2 cellular contexts compared by ENCODE assay signal in the genomic region with DNA sequence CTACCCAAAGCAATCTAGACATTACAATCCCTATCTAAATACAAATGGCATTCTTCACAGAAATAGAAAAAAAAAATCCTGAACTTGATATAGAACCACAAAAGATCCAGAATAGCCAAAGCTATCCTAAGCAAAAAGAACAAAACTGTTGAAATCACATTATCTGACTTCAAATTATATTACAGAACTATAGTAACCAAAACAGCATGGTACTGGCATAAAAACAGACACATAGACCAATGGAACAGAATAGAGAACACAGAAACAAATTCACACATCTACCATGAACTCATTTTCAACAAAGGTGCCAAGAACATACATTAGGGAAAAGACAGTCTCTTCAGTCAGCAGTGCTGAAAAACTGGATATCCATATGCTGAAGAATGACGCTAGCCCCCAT. TPM values are rescaled to one million over a fixed set of nuclear protein-coding genes. Genes with fewer than 3 reads are reported as not detected.
DNase-seq lines count a peak whose midpoint lies in the region; ATAC-seq, FAIRE-seq and TF ChIP-seq lines count a peak whose summit lies in the region.
"Not testable (repeated sequence)": the region's sequence is repeated elsewhere in the genome, so short reads cannot be mapped to it uniquely, and the experiment has no call there.

No MANE protein-coding gene starts in this region.

- not testable (repeated sequence) for TF ChIP-seq CTCF in GM12878 (IDR thresholded peaks at IDR 0.05 in 2 of 3, conservative IDR thresholded peaks at IDR 0.05 in 1 of 3; ENCODE audit: control insufficient read depth in 2 of 3, extremely low read depth in 1 of 3, insufficient read depth in 1 of 3, low read depth in 3 of 3, low read length in 3 of 3); K562 (IDR thresholded peaks at IDR 0.05 in 2 of 3, conservative IDR thresholded peaks at IDR 0.05 in 1 of 3; ENCODE audit: insufficient read depth in 2 of 3, low read depth in 1 of 3, low read length in 3 of 3)

- not testable (repeated sequence) for TF ChIP-seq EP300 in GM12878 (IDR thresholded peaks at IDR 0.05; ENCODE audit: borderline replicate concordance in 1 of 2, control insufficient read depth in 1 of 2, low read depth in 2 of 2, low read length in 2 of 2); K562 (IDR thresholded peaks at IDR 0.05; ENCODE audit: low read length)

- DNase-seq in GM12878 (ENCODE audit: low read depth, low spot score); K562 (ENCODE audit: extremely low read depth in 1 of 4, low spot score in 3 of 4): not testable (repeated sequence)

- POLR2A ChIA-PET in GM12878 (lab: Charles Lee); K562 (lab: Yijun Ruan, JAX): not testable (repeated sequence)

- H3K9me3 ChIP-seq in GM12878 (replicated peaks; ENCODE audit: control insufficient read depth, insufficient read depth, low read length); K562 (replicated peaks; ENCODE audit: control insufficient read depth, insufficient read depth, low read depth, low read length): not testable (repeated sequence)

- not testable (repeated sequence) for TF ChIP-seq POLR2A in GM12878 (IDR thresholded peaks at IDR 0.05; ENCODE audit: low read depth, low read length); K562 (conservative IDR thresholded peaks at IDR 0.05)

- CTCF ChIA-PET in GM12878 (lab: Yijun Ruan, JAX), result interaction anchor here (1.8 kb wide), 1 partner anchor 129 kb away, joined by 6 read pairs; no protein-coding TSS in a partner anchor
- CTCF ChIA-PET in K562 (lab: Yijun Ruan, JAX; ENCODE audit: low intra/inter-chr PET ratio), result not testable (repeated sequence)

- not testable (repeated sequence) for H3K4me2 ChIP-seq in GM12878 (ENCODE audit: control insufficient read depth, insufficient read depth); K562 (ENCODE audit: insufficient read depth, low read length)

- FAIRE-seq in GM12878 (lab: Jason Lieb, UNC); K562 (lab: Jason Lieb, UNC): not testable (repeated sequence)

- H3K27ac ChIP-seq in GM12878 (ENCODE audit: control insufficient read depth, insufficient read depth); K562 (ENCODE audit: extremely low read depth, low read depth, low read length): not testable (repeated sequence)

- H3K4me1 ChIP-seq in GM12878 (ENCODE audit: control insufficient read depth, insufficient read depth, low read length), result peaks cover 15% of the 10 kb centered on the region
- peaks cover 8 to 28% of the 10 kb centered on the region in 2 experiments; a peak in 4 of 5 replicates for H3K4me1 ChIP-seq in K562 (replicated peaks in 1 of 2; ENCODE audit: control insufficient read depth in 2 of 2, insufficient read depth in 2 of 2, low read length in 2 of 2)

- not testable (repeated sequence) for H3K79me2 ChIP-seq in GM12878 (ENCODE audit: control insufficient read depth, insufficient read depth, low read length); K562 (ENCODE audit: control insufficient read depth, insufficient read depth, low read length)

- SMC1A ChIA-PET in GM12878 (lab: Charles Lee; ENCODE audit: uncharacterized antibody, unreplicated experiment), result interaction anchor here (1.4 to 2.2 kb wide), 4 partner anchors 10 to 24 kb away, joined by 5 to 13 read pairs (median 8); no protein-coding TSS in a partner anchor

- intact Hi-C loops in GM12878 (cut with micrococcal nuclease; ENCODE audit: unreplicated experiment), result loop anchor here (5.0 kb wide), 1 partner anchor 117 kb away; no protein-coding TSS in a partner anchor
- intact Hi-C loops in K562 (cut with micrococcal nuclease), result not testable (repeated sequence)

- ATAC-seq in GM12878, K562: not testable (repeated sequence)

- in situ Hi-C loops in GM12878 (cut with MboI), result not testable (repeated sequence)
- in situ Hi-C loops in K562 (cut with MboI), result loop anchor here (10.0 kb wide), 1 partner anchor 255 kb away; no protein-coding TSS in a partner anchor

- not testable (repeated sequence) for BruUV-seq in GM12878 (replicated peaks; lab: Mats Ljungman, UMichigan); K562 (replicated peaks; lab: Mats Ljungman, UMichigan)

- not testable (repeated sequence) for H4K20me1 ChIP-seq in GM12878 (ENCODE audit: control insufficient read depth, insufficient read depth); K562 (replicated peaks; ENCODE audit: control insufficient read depth, insufficient read depth, low read length)

- WGBS in GM12878 (ENCODE audit: insufficient coverage, insufficient replicate concordance, low lambda C conversion rate, missing lambda C conversion rate), result 96% methylated on average over 1 of the region's 1 CpG
- 100% methylated on average over 1 of the region's 1 CpG for WGBS in K562 (ENCODE audit: insufficient coverage, low coverage, missing lambda C conversion rate)

- H2AFZ ChIP-seq in GM12878 (ENCODE audit: control insufficient read depth, low read depth, low read length); K562 (ENCODE audit: low read depth, low read length): not testable (repeated sequence)

- RAD21 ChIA-PET in GM12878 (lab: Charles Lee; ENCODE audit: unreplicated experiment), result interaction anchor here (2.9 kb wide), 1 partner anchor 11 kb away, joined by 14 read pairs; no protein-coding TSS in a partner anchor

- not testable (repeated sequence) for H3K27me3 ChIP-seq in GM12878 (replicated peaks in 1 of 2; ENCODE audit: control insufficient read depth in 2 of 2, insufficient read depth in 2 of 2, low read length in 1 of 2); K562 (ENCODE audit: control insufficient read depth in 2 of 2, insufficient read depth in 2 of 2, low read length in 2 of 2)

- not testable (repeated sequence) for H3K36me3 ChIP-seq in GM12878 (ENCODE audit: control insufficient read depth in 2 of 2, insufficient read depth in 2 of 2, low read length in 1 of 2); K562 (ENCODE audit: control insufficient read depth, insufficient read depth, low read length)

- not testable (repeated sequence) for H3K9me1 ChIP-seq in K562 (ENCODE audit: control insufficient read depth, insufficient read depth, low read length)

- not testable (repeated sequence) for TF ChIP-seq RAD21 in GM12878 (IDR thresholded peaks at IDR 0.05; ENCODE audit: insufficient read depth, low read depth, low read length); K562 (CRISPR knock-in tag; conservative IDR thresholded peaks at IDR 0.05 in 1 of 2, IDR thresholded peaks at IDR 0.05 in 1 of 2)

- H3K4me3 ChIP-seq in GM12878, K562: not testable (repeated sequence)

- H3K9ac ChIP-seq in GM12878 (ENCODE audit: control insufficient read depth, insufficient read depth, low read length); K562 (ENCODE audit: insufficient read depth in 1 of 2, low read depth in 2 of 2, low read length in 2 of 2): not testable (repeated sequence)

TF ChIP-seq in GM12878, 131 proteins besides CTCF, POLR2A, EP300 and RAD21:
- 0 out of 2 replicates have a peak, but pooled peaks have one; percentile 26 for TF ChIP-seq SMARCA5 (IDR thresholded peaks at IDR 0.05)

TF ChIP-seq in K562, 482 proteins besides CTCF, POLR2A, EP300 and RAD21 (continues in another document):
- TF ChIP-seq BCOR (IDR thresholded peaks at IDR 0.05) (peak; percentile 74), TRIM24 (IDR thresholded peaks at IDR 0.05) (peak in 1 of 2 experiments; percentile 36; a peak in 1 of 4 replicates), KDM1A (IDR thresholded peaks at IDR 0.05) (peak in 1 of 2 experiments; percentile 45; a peak in 2 of 4 replicates), TRIM28 (IDR thresholded peaks at IDR 0.05) (peak; percentile 70; the same call in 1 of the 2 replicates)

RNA-seq across cellular contexts. Expression of gene EGLN3, which starts 19.0 kb away (rescaled TPM):
- total RNA-seq in GM12878 (2013; cell fraction: nucleolus; rRNA removed), result 20.3 and 22.4 TPM in 2 replicates
- total RNA-seq in GM12878 (2014; rRNA removed), result 2.1 and 2.7 TPM in 2 replicates
- 1.6 and 2.4 TPM in 2 replicates for total RNA-seq in GM12878 (2014; rRNA removed; fragmentation: Illumina TruSeq; extraction: Trizol)
- 1.7 and 3.0 TPM in 2 replicates for total RNA-seq in GM12878 (2021)
- 28.3 TPM for polyA plus RNA-seq in GM12878 (2011; ENCODE audit: low read depth)
- polyA plus RNA-seq in GM12878 (2011; rRNA removed), result 8.1 and 10.7 TPM in 2 replicates
- 3.8 and 5.6 TPM in 2 replicates for polyA plus RNA-seq in GM12878 (2011; cell fraction: cytosol; rRNA removed)
- 5.5 and 9.4 TPM in 2 replicates for polyA plus RNA-seq in GM12878 (2011; cell fraction: nucleus; rRNA removed)
- 9.3 and 15.9 TPM in 2 replicates for polyA plus RNA-seq in GM12878 (2012)
- polyA plus RNA-seq in GM12878 (2014; fragmentation: Illumina TruSeq; extraction: Trizol), result 1.8 and 2.5 TPM in 2 replicates
- 1 to 10 TPM; 1.4 to 2.1 TPM for polyA plus RNA-seq in GM12878 (2014; fragmentation: Nextera tagmentation; extraction: Ambion mirVana)
- 0.71 and 2.0 TPM in 2 replicates for polyA plus RNA-seq in GM12878 (2014; rRNA removed)
- under 1 TPM; 0.42 to 0.84 TPM for polyA plus RNA-seq in GM12878 (2016; fragmentation: Nextera tagmentation; extraction: Ambion mirVana)
- polyA minus RNA-seq in GM12878 (2011; rRNA and poly(A)+ RNA removed), result 6.3 and 8.6 TPM in 2 replicates
- 2.7 and 3.3 TPM in 2 replicates for polyA minus RNA-seq in GM12878 (2011; cell fraction: cytosol; rRNA and poly(A)+ RNA removed)
- 4.4 and 7.5 TPM in 2 replicates for polyA minus RNA-seq in GM12878 (2011; cell fraction: nucleus; rRNA and poly(A)+ RNA removed)
- 57.3 and 84.8 TPM in 2 replicates for total RNA-seq in K562 (2011; cell fraction: chromatin; rRNA removed; ENCODE audit: low replicate concordance)
- 43.2 and 49.0 TPM in 2 replicates for total RNA-seq in K562 (2011; cell fraction: nucleolus; rRNA removed)
- 64.0 and 78.9 TPM in 2 replicates for total RNA-seq in K562 (2011; cell fraction: nucleoplasm; rRNA removed)
- 5.8 and 9.4 TPM in 2 replicates for total RNA-seq in K562 (2014; rRNA removed)
- total RNA-seq in K562 (2014; rRNA removed; fragmentation: Illumina TruSeq; extraction: Trizol), result 11.0 and 12.7 TPM in 2 replicates
- total RNA-seq in K562 (2015; rRNA removed; fragmentation: Illumina TruSeq; extraction: Trizol), result 3.0 and 3.9 TPM in 2 replicates
- 11.5 and 13.0 TPM in 2 replicates for total RNA-seq in K562 (2021)
- polyA plus RNA-seq in K562 (2011; rRNA removed), result 49.5 and 87.6 TPM in 2 replicates
- polyA plus RNA-seq in K562 (2011; cell fraction: cytosol; rRNA removed), result 23.6 and 30.2 TPM in 2 replicates
- polyA plus RNA-seq in K562 (2011; cell fraction: nucleus; rRNA removed), result 40.3 and 50.5 TPM in 2 replicates
- polyA plus RNA-seq in K562 (2012), result 8.2 and 20.2 TPM in 2 replicates
- 11.4 and 15.0 TPM in 2 replicates for polyA plus RNA-seq in K562 (2014; fragmentation: Illumina TruSeq; extraction: Trizol)
- polyA plus RNA-seq in K562 (2014; fragmentation: Nextera tagmentation; extraction: Ambion mirVana), result 1 to 10 TPM; 2.5 to 3.0 TPM
- polyA plus RNA-seq in K562 (2014; rRNA removed), result 5.3 and 6.7 TPM in 2 replicates
- 68.1 and 110 TPM in 2 replicates for polyA minus RNA-seq in K562 (2011; rRNA and poly(A)+ RNA removed)
- polyA minus RNA-seq in K562 (2011; cell fraction: cytosol; rRNA and poly(A)+ RNA removed), result 30.3 and 62.4 TPM in 2 replicates
- 57.8 and 58.2 TPM in 2 replicates for polyA minus RNA-seq in K562 (2011; cell fraction: nucleus; rRNA and poly(A)+ RNA removed)
